In genomic region chr1:26949266-26949925, GRCh38 we compare ENCODE assay signal across 22 cellular contexts. TPM values are rescaled to one million over a fixed set of nuclear protein-coding genes. Genes with fewer than 3 reads are reported as not detected.
A peak's percentile ranks its signal among the peaks of the same experiment; 100 is the strongest.
DNase-seq lines count a peak whose midpoint lies in the region; ATAC-seq, FAIRE-seq and TF ChIP-seq lines count a peak whose summit lies in the region.
"Had no signal": no experiment of that assay in that cellular context is flagged by ENCODE, and none has a peak within 500 bp of the region (broad histone marks: within the 10 kb centered on the region; RNA-seq: fewer than 3 reads in every experiment).

No MANE protein-coding gene starts in this region.

- H3K27ac ChIP-seq in AG04450 (ENCODE audit: low read depth, low read length), result peak overlapping the region; percentile 2
- no peak overlapping the region for H3K27ac ChIP-seq in IMR-90 (ENCODE audit: insufficient read depth, low read length)
- H3K27ac ChIP-seq: hepatocyte, vagina had no signal

- H3K4me1 ChIP-seq in IMR-90 (ENCODE audit: control insufficient read depth, insufficient read depth, low read length), result no peaks in the 10 kb centered on the region

- H2AK5ac ChIP-seq in IMR-90 (ENCODE audit: low read depth, low read length), result no peak overlapping the region

- no peak overlapping the region for H3K4ac ChIP-seq in IMR-90 (ENCODE audit: low read depth, low read length)

- H4K8ac ChIP-seq in IMR-90 (ENCODE audit: low read depth in 2 of 2, low read length in 2 of 2), result no peak overlapping the region

- no peak overlapping the region for H3K9ac ChIP-seq in IMR-90 (ENCODE audit: low read depth, low read length)

- H3K18ac ChIP-seq in IMR-90 (ENCODE audit: low read depth, low read length), result no peak overlapping the region

- H3K4me3 ChIP-seq in AG04450 (ENCODE audit: low read depth, low read length) (no peak overlapping the region), IMR-90 (ENCODE audit: insufficient read depth, low read depth, low read length) (no peak overlapping the region), bronchial epithelial cell (ENCODE audit: low read depth, low read length) (no peak overlapping the region)
- H3K4me3 ChIP-seq: body of pancreas, hepatocyte, vagina had no signal

- H3K9me3 ChIP-seq in AG04450 (ENCODE audit: control insufficient read depth, insufficient read depth, low read length) (peaks cover 5% of the 10 kb centered on the region; the same call in 1 of the 2 replicates), IMR-90 (ENCODE audit: control insufficient read depth, insufficient read depth, low read length) (no peaks in the 10 kb centered on the region)
- H3K9me3 ChIP-seq: body of pancreas, vagina had no signal

- H3K4me2 ChIP-seq in IMR-90 (ENCODE audit: low read depth, low read length), result no peak overlapping the region
- H3K4me2 ChIP-seq: hepatocyte had no signal

- H3K36me3 ChIP-seq in IMR-90 (ENCODE audit: control insufficient read depth, insufficient read depth, low read length) (peaks cover 21% of the 10 kb centered on the region), bronchial epithelial cell (ENCODE audit: control insufficient read depth, insufficient read depth, low read length) (peaks cover 29% of the 10 kb centered on the region)

- no peak overlapping the region for H4K5ac ChIP-seq in IMR-90 (ENCODE audit: low read depth, low read length)

- no peak overlapping the region for H4K91ac ChIP-seq in IMR-90 (ENCODE audit: insufficient read depth, low read depth, low read length)

- no peak overlapping the region for H3K23ac ChIP-seq in IMR-90 (ENCODE audit: low read depth, low read length)

- TF ChIP-seq POLR2A in IMR-90 (IDR thresholded peaks at IDR 0.05; ENCODE audit: low read depth, low read length), result no peak

- TF ChIP-seq CTCF in AG04450 (IDR thresholded peaks at IDR 0.05; ENCODE audit: low read depth, low read length) (no peak), IMR-90 (conservative IDR thresholded peaks at IDR 0.05; ENCODE audit: low read depth, low read length) (no peak), bronchial epithelial cell (IDR thresholded peaks at IDR 0.05; ENCODE audit: insufficient read depth, low read length, severe bottlenecking) (no peak)

- ATAC-seq in IMR-90 (ENCODE audit: low read depth) (peak; percentile 58), left cardiac atrium (peak; percentile 58 to 78), HG03342 (IDR thresholded peaks at IDR 0.05; ENCODE audit: unreplicated experiment) (no peak)
- ATAC-seq: body of pancreas had no signal

- no TSS peak for BruUV-seq in IMR-90 (replicated peaks; lab: Mats Ljungman, UMichigan)

- H2BK20ac ChIP-seq in IMR-90 (ENCODE audit: low read depth, low read length), result no peak overlapping the region

- H3K79me1 ChIP-seq in IMR-90 (ENCODE audit: low read depth in 1 of 2, low read length in 2 of 2), result no peaks in the 10 kb centered on the region; a peak in 1 of 4 replicates

- POLR2A ChIA-PET in AG04450 (lab: Yijun Ruan, JAX) (interaction anchor here (0.7 kb wide), 1 partner anchor 206 kb away, joined by 3 read pairs; the partner anchor contains the start of gene SLC9A1), IMR-90 (lab: Charles Lee; ENCODE audit: unreplicated experiment) (no interaction called here)

- dilution Hi-C loops in IMR-90 (cut with HindIII; ENCODE audit: low sequenced_read_pairs, unreplicated experiment), result no loop called here

- H3K27me3 ChIP-seq in AG04450 (ENCODE audit: control insufficient read depth, insufficient read depth, low read length), result no peaks in the 10 kb centered on the region
- H3K27me3 ChIP-seq in IMR-90 (ENCODE audit: control insufficient read depth, insufficient read depth, low read length), result no peaks in the 10 kb centered on the region
- H3K27me3 ChIP-seq in bronchial epithelial cell (ENCODE audit: control insufficient read depth, insufficient read depth, low read length), result no peaks in the 10 kb centered on the region
- H3K27me3 ChIP-seq: body of pancreas, hepatocyte, vagina had no signal

- H2AFZ ChIP-seq in IMR-90 (replicated peaks; ENCODE audit: low read length, poor library complexity), result no peak overlapping the region
- H2AFZ ChIP-seq: hepatocyte had no signal

- H4K20me1 ChIP-seq in IMR-90 (ENCODE audit: insufficient read depth, low read length), result no peaks in the 10 kb centered on the region; the same call in 1 of the 2 replicates

- no peak overlapping the region for H2BK15ac ChIP-seq in IMR-90 (ENCODE audit: low read depth, low read length)

- no peak overlapping the region for H3K14ac ChIP-seq in IMR-90 (replicated peaks; ENCODE audit: low read depth, low read length)

- peak overlapping the region; percentile 58 for H2AK9ac ChIP-seq in IMR-90 (replicated peaks; ENCODE audit: low read depth, low read length, poor library complexity)

- peak; percentile 64 for FAIRE-seq in bronchial epithelial cell (lab: Jason Lieb, UNC)

- WGBS in IMR-90 (ENCODE audit: extremely low coverage in 2 of 2, insufficient read length in 1 of 2), 2 experiments, result 86% methylated on average over 1 of the region's 1 CpG; no CpG with 5 or more reads in 1 of the 2 experiments

- CTCF ChIA-PET in AG04450 (lab: Charles Lee), result no interaction called here
- CTCF ChIA-PET in IMR-90 (lab: Yijun Ruan, JAX), result no interaction called here

- intact Hi-C loops in IMR-90 (cut with micrococcal nuclease) (no loop called here), left cardiac atrium (cut with DNase I) (no loop called here)

- TF ChIP-seq RAD21 in IMR-90 (IDR thresholded peaks at IDR 0.05; ENCODE audit: low read length), result no peak

- in situ Hi-C loops in IMR-90 (cut with MboI; ENCODE audit: low sequenced_read_pairs), result no loop called here

- H3K9me1 ChIP-seq in IMR-90 (ENCODE audit: insufficient read depth, low read length), result 0 out of 2 replicates have a peak, but pooled peaks cover 7% of the 10 kb centered on the region

- DNase-seq in AG04450 (ENCODE audit: low read depth, low spot score) (no peak), IMR-90 (peak; percentile 8), bronchial epithelial cell (ENCODE audit: low read depth) (no peak), left cardiac atrium (no peak), GOT3 (lab: John Stamatoyannopoulos, UW) (no peak), NCI-H345 treated with DMSO at 0.1 percent for 48 hours (lab: John Stamatoyannopoulos, UW; ENCODE audit: unreplicated experiment) (no peak), ureter (ENCODE audit: low spot score) (no peak)
- DNase-seq: activated CD4-positive, alpha-beta T cell treated with anti-CD3 and anti-CD28 coated beads, Interleukin-2, amount 50 U/mL, for 48 hours; activated T-cell treated with anti-CD3 and anti-CD28 coated beads, Interleukin-2, amount 50 U/mL, for 24 hours; body of pancreas; midbrain; NCI-H2081; NCI-H524 treated with DMSO at 0.1 percent for 48 hours; OCI-M1; stimulated activated CD4-positive, alpha-beta T cell treated with anti-CD3 and anti-CD28 coated beads, Interleukin-15, amount 100 ng/mL, for 24 hours had no signal

- H3K56ac ChIP-seq in IMR-90 (ENCODE audit: extremely low read depth, insufficient read depth, low read length), result no peak overlapping the region

- H2BK120ac ChIP-seq in IMR-90 (ENCODE audit: low read depth, low read length), result no peak overlapping the region

- no peak overlapping the region for H2BK5ac ChIP-seq in IMR-90 (ENCODE audit: low read depth, low read length, poor library complexity, severe bottlenecking)

TF ChIP-seq in IMR-90, 13 proteins besides CTCF, POLR2A, EP300 and RAD21 (continues in another document):
- no peak for TF ChIP-seq MAZ (IDR thresholded peaks at IDR 0.05; ENCODE audit: borderline replicate concordance, low read depth, low read length)

RNA-seq across cellular contexts. Expression of gene KDF1, which starts 10.9 kb away (rescaled TPM):
- 0.06 TPM in 1 of 2 replicates, not detected in the other for polyA plus RNA-seq in AG04450 (2011; rRNA removed)
- polyA minus RNA-seq in AG04450 (2011; rRNA and poly(A)+ RNA removed), result not detected in 2 replicates
- not detected in 2 replicates for total RNA-seq in IMR-90 (2012; rRNA removed)
- polyA plus RNA-seq in IMR-90 (2012; rRNA removed), result not detected in 2 replicates
- polyA plus RNA-seq in IMR-90 (2012; cell fraction: cytosol; rRNA removed), result not detected in 2 replicates
- 0.07 TPM in 1 of 2 replicates, not detected in the other for polyA plus RNA-seq in IMR-90 (2012; cell fraction: nucleus; rRNA removed; ENCODE audit: low replicate concordance)
- total RNA-seq in bronchial epithelial cell, result 13.2 and 14.7 TPM in 2 replicates
- total RNA-seq in left cardiac atrium, result under 1 TPM; 0.18 to 0.68 TPM
- total RNA-seq in ureter, result 15.7 TPM
- total RNA-seq: dermis microvascular lymphatic vessel endothelial cell had no signal

RNA-seq across cellular contexts. Expression of gene NUDC, which starts 27.9 kb away (rescaled TPM):
- polyA plus RNA-seq in AG04450 (2011; rRNA removed) (54.0 and 54.1 TPM in 2 replicates), IMR-90 (2012; rRNA removed) (85.7 and 89.8 TPM in 2 replicates)
- polyA minus RNA-seq in AG04450 (2011; rRNA and poly(A)+ RNA removed), result 30.7 and 40.5 TPM in 2 replicates
- total RNA-seq in IMR-90 (2012; rRNA removed) (34.8 and 50.0 TPM in 2 replicates), bronchial epithelial cell (23.2 and 28.5 TPM in 2 replicates), left cardiac atrium (10 to 100 TPM; 65.8 to 65.9 TPM), ureter (56.1 TPM)
- polyA plus RNA-seq in IMR-90 (2012; cell fraction: cytosol; rRNA removed), result 59.3 and 67.1 TPM in 2 replicates
- polyA plus RNA-seq in IMR-90 (2012; cell fraction: nucleus; rRNA removed; ENCODE audit: low replicate concordance), result 29.0 and 47.3 TPM in 2 replicates

RNA-seq across cellular contexts. Expression of gene NR0B2, which starts 35.6 kb away (rescaled TPM):
- polyA plus RNA-seq in AG04450 (2011; rRNA removed), result not detected in 2 replicates
- not detected in 2 replicates for polyA minus RNA-seq in AG04450 (2011; rRNA and poly(A)+ RNA removed)
- not detected in 2 replicates for total RNA-seq in IMR-90 (2012; rRNA removed)
- polyA plus RNA-seq in IMR-90 (2012; rRNA removed), result not detected in 2 replicates
- not detected in 2 replicates for polyA plus RNA-seq in IMR-90 (2012; cell fraction: cytosol; rRNA removed)
- not detected in 2 replicates for polyA plus RNA-seq in IMR-90 (2012; cell fraction: nucleus; rRNA removed; ENCODE audit: low replicate concordance)
- total RNA-seq in bronchial epithelial cell, result not detected in 2 replicates
- 1 to 10 TPM; 4.5 to 6.5 TPM for total RNA-seq in left cardiac atrium
- not detected for total RNA-seq in ureter
- total RNA-seq: dermis microvascular lymphatic vessel endothelial cell, esophagus mucosa, kidney epithelial cell, renal cortical epithelial cell, vagina had no signal

RNA-seq across cellular contexts. Expression of gene TRNP1, which starts 44.1 kb away (rescaled TPM):
- polyA plus RNA-seq in AG04450 (2011; rRNA removed), result 47.1 and 50.7 TPM in 2 replicates
- 20.6 and 20.9 TPM in 2 replicates for polyA minus RNA-seq in AG04450 (2011; rRNA and poly(A)+ RNA removed)
- 68.6 and 91.6 TPM in 2 replicates for total RNA-seq in IMR-90 (2012; rRNA removed)
- 63.3 and 76.8 TPM in 2 replicates for polyA plus RNA-seq in IMR-90 (2012; rRNA removed)
- 157 and 222 TPM in 2 replicates for polyA plus RNA-seq in IMR-90 (2012; cell fraction: cytosol; rRNA removed)
- 65.3 and 116 TPM in 2 replicates for polyA plus RNA-seq in IMR-90 (2012; cell fraction: nucleus; rRNA removed; ENCODE audit: low replicate concordance)
- total RNA-seq in bronchial epithelial cell, result 11.1 and 15.3 TPM in 2 replicates
- 10 to 100 TPM; 40.6 to 45.2 TPM for total RNA-seq in left cardiac atrium
- 46.6 TPM for total RNA-seq in ureter

RNA-seq across cellular contexts. Expression of gene GPATCH3, which starts 49.1 kb away (rescaled TPM):
- polyA plus RNA-seq in AG04450 (2011; rRNA removed) (6.2 and 6.5 TPM in 2 replicates), IMR-90 (2012; rRNA removed) (7.6 and 8.0 TPM in 2 replicates)
- 8.4 and 8.7 TPM in 2 replicates for polyA minus RNA-seq in AG04450 (2011; rRNA and poly(A)+ RNA removed)
- total RNA-seq in IMR-90 (2012; rRNA removed) (5.2 and 6.1 TPM in 2 replicates), bronchial epithelial cell (7.6 and 11.8 TPM in 2 replicates), left cardiac atrium (10 to 100 TPM in 1 of 2 donors, 1 to 10 TPM in 1; 8.6 to 11.4 TPM), ureter (9.0 TPM)
- 7.9 and 9.8 TPM in 2 replicates for polyA plus RNA-seq in IMR-90 (2012; cell fraction: cytosol; rRNA removed)
- 10.7 and 12.4 TPM in 2 replicates for polyA plus RNA-seq in IMR-90 (2012; cell fraction: nucleus; rRNA removed; ENCODE audit: low replicate concordance)
